Comparison of ENCODE assay signal across 21 cellular contexts in genomic region chr9:109310486-109310901, GRCh38. TPM values are rescaled to one million over a fixed set of nuclear protein-coding genes. Genes with fewer than 3 reads are reported as not detected.
DNase-seq lines count a peak whose midpoint lies in the region; ATAC-seq and TF ChIP-seq lines count a peak whose summit lies in the region.
"Had no signal": no experiment of that assay in that cellular context is flagged by ENCODE, and none has a peak within 500 bp of the region (broad histone marks: within the 10 kb centered on the region; RNA-seq: fewer than 3 reads in every experiment).

No MANE protein-coding gene starts in this region.

- DNase-seq in AG08396 (ENCODE audit: low spot score) (peak; percentile 56), NCI-H226 (peak; percentile 50), coronary artery (ENCODE audit: low spot score) (no peak), osteocyte (ENCODE audit: extremely low spot score, unreplicated experiment) (no peak), type B pancreatic cell (ENCODE audit: extremely low spot score, unreplicated experiment) (no peak), uterus (no peak)
- DNase-seq: activated CD4-positive, alpha-beta T cell treated with anti-CD3 and anti-CD28 coated beads for 36 hours; activated CD8-positive, alpha-beta memory T cell treated with anti-CD3 and anti-CD28 coated beads for 24 hours; activated naive CD4-positive, alpha-beta T cell; activated T-cell treated with anti-CD3 and anti-CD28 coated beads, Interleukin-2, amount 50 U/mL, for 24 hours; CD4-positive, alpha-beta T cell; GDM1; mesenchymal stem cell; NCI-H187 treated with DMSO at 0.1 percent for 48 hours; ovary; sigmoid colon had no signal

- peak overlapping the region; percentile 84 for H3K27ac Mint-ChIP-seq in osteocyte (ENCODE audit: unreplicated experiment)
- H3K27ac Mint-ChIP-seq in activated T-helper 17 cell treated with anti-CD3 and anti-CD28 coated beads, Interleukin-2, amount 50 U/mL, for 72 hours: no peak overlapping the region
- H3K27ac Mint-ChIP-seq in type B pancreatic cell: no peak overlapping the region
- H3K27ac Mint-ChIP-seq: activated CD4-positive, alpha-beta T cell treated with anti-CD3 and anti-CD28 coated beads for 36 hours; activated T-cell treated with anti-CD3 and anti-CD28 coated beads, Interleukin-2, amount 50 U/mL, for 24 hours; CD4-positive, alpha-beta T cell had no signal

- H3K4me3 ChIP-seq in coronary artery (peak overlapping the region; percentile 26), uterus (no peak overlapping the region)
- H3K4me3 ChIP-seq: ovary, sigmoid colon had no signal

- no peaks in the 10 kb centered on the region for H3K9me3 Mint-ChIP-seq in osteocyte (ENCODE audit: unreplicated experiment)
- no peaks in the 10 kb centered on the region for H3K9me3 Mint-ChIP-seq in activated T-helper 17 cell treated with anti-CD3 and anti-CD28 coated beads, Interleukin-2, amount 50 U/mL, for 72 hours
- no peaks in the 10 kb centered on the region for H3K9me3 Mint-ChIP-seq in type B pancreatic cell
- H3K9me3 Mint-ChIP-seq: activated T-cell treated with anti-CD3 and anti-CD28 coated beads, Interleukin-2, amount 50 U/mL, for 24 hours; CD4-positive, alpha-beta T cell; central memory CD8-positive, alpha-beta T cell had no signal

- TF ChIP-seq CTCF in coronary artery (IDR thresholded peaks at IDR 0.05): no peak
- TF ChIP-seq CTCF in osteocyte (IDR thresholded peaks at IDR 0.05): no peak
- TF ChIP-seq CTCF in type B pancreatic cell (conservative IDR thresholded peaks at IDR 0.05): no peak
- no peak for TF ChIP-seq CTCF in uterus (IDR thresholded peaks at IDR 0.05)

- H3K27ac ChIP-seq in coronary artery (no peak overlapping the region), uterus (no peak overlapping the region)
- H3K27ac ChIP-seq: epithelial cell of prostate, ovary had no signal

- no peaks in the 10 kb centered on the region for H3K9me3 ChIP-seq in uterus
- H3K9me3 ChIP-seq: ovary, sigmoid colon had no signal

- H3K36me3 Mint-ChIP-seq in osteocyte (ENCODE audit: unreplicated experiment) (no peaks in the 10 kb centered on the region), type B pancreatic cell (no peaks in the 10 kb centered on the region)
- no peaks in the 10 kb centered on the region for H3K36me3 Mint-ChIP-seq in activated T-helper 17 cell treated with anti-CD3 and anti-CD28 coated beads, Interleukin-2, amount 50 U/mL, for 72 hours (ENCODE audit: low read depth)

- H3K27me3 ChIP-seq in uterus: no peaks in the 10 kb centered on the region
- H3K27me3 ChIP-seq: ovary, sigmoid colon had no signal

- ATAC-seq in activated T-helper 17 cell treated with anti-CD3 and anti-CD28 coated beads, Interleukin-2, amount 50 U/mL, for 72 hours (replicated peaks): no peak
- no peak for ATAC-seq in HG03442 (IDR thresholded peaks at IDR 0.05; ENCODE audit: unreplicated experiment)
- ATAC-seq: activated CD4-positive, alpha-beta T cell treated with anti-CD3 and anti-CD28 coated beads for 36 hours; HCT116 had no signal

- H3K4me3 Mint-ChIP-seq in osteocyte (ENCODE audit: unreplicated experiment): peak overlapping the region; percentile 24
- no peak overlapping the region for H3K4me3 Mint-ChIP-seq in activated T-helper 17 cell treated with anti-CD3 and anti-CD28 coated beads, Interleukin-2, amount 50 U/mL, for 72 hours
- no peak overlapping the region for H3K4me3 Mint-ChIP-seq in type B pancreatic cell
- H3K4me3 Mint-ChIP-seq: activated CD4-positive, alpha-beta T cell treated with anti-CD3 and anti-CD28 coated beads for 36 hours; activated T-cell treated with anti-CD3 and anti-CD28 coated beads, Interleukin-2, amount 50 U/mL, for 24 hours; CD4-positive, alpha-beta T cell; central memory CD8-positive, alpha-beta T cell had no signal

- H3K4me1 Mint-ChIP-seq in osteocyte (ENCODE audit: unreplicated experiment) (peaks cover 75% of the 10 kb centered on the region), type B pancreatic cell (ENCODE audit: unreplicated experiment) (peaks cover 40% of the 10 kb centered on the region)
- no peaks in the 10 kb centered on the region for H3K4me1 Mint-ChIP-seq in activated T-helper 17 cell treated with anti-CD3 and anti-CD28 coated beads, Interleukin-2, amount 50 U/mL, for 72 hours
- H3K4me1 Mint-ChIP-seq: central memory CD8-positive, alpha-beta T cell had no signal

- H3K4me1 ChIP-seq in uterus: no peaks in the 10 kb centered on the region

- no peak for TF ChIP-seq POLR2A in uterus (IDR thresholded peaks at IDR 0.05)

- intact Hi-C loops in uterus (cut with DNase I; ENCODE audit: low total_unique reads): no loop called here

- H3K27me3 Mint-ChIP-seq in osteocyte (ENCODE audit: unreplicated experiment): no peaks in the 10 kb centered on the region
- peaks cover 40% of the 10 kb centered on the region for H3K27me3 Mint-ChIP-seq in activated T-helper 17 cell treated with anti-CD3 and anti-CD28 coated beads, Interleukin-2, amount 50 U/mL, for 72 hours
- H3K27me3 Mint-ChIP-seq in type B pancreatic cell: no peaks in the 10 kb centered on the region

- no peaks in the 10 kb centered on the region for H3K36me3 ChIP-seq in uterus
- H3K36me3 ChIP-seq: ovary, sigmoid colon had no signal

RNA-seq across cellular contexts. Expression of gene EPB41L4B, which starts 10.4 kb away (rescaled TPM):
- total RNA-seq in osteocyte: 17.3 and 19.3 TPM in 2 replicates
- total RNA-seq in activated T-helper 17 cell treated with anti-CD3 and anti-CD28 coated beads, Interleukin-2, amount 50 U/mL, for 72 hours: under 1 TPM; 0.06 to 0.77 TPM
- total RNA-seq in type B pancreatic cell (ENCODE audit: low replicate concordance): 14.4 and 29.1 TPM in 2 replicates
- 1 to 10 TPM in 2 of 4 donors, under 1 TPM in 2; under 0.01 to 3.9 (median 1.5) TPM for total RNA-seq in uterus
- total RNA-seq: CD4-positive, alpha-beta T cell had no signal

Comparison
In these comparisons a context has a peak if more than half of its experiments do, and no peak if none do; other contexts are left out.
1. DNase-seq: peak in AG08396 (single experiment) and NCI-H226 (single experiment); none in coronary artery (single experiment), osteocyte (single experiment), type B pancreatic cell (single experiment) and uterus (0 of 2).